ENCODE assay signal across 11 cellular contexts in genomic region chr1:194466706-194467105, GRCh38.
DNase-seq lines count a peak whose midpoint lies in the region; ATAC-seq and TF ChIP-seq lines count a peak whose summit lies in the region.
"Had no signal": no experiment of that assay in that cellular context is flagged by ENCODE, and none has a peak within 500 bp of the region (broad histone marks: within the 10 kb centered on the region; RNA-seq: fewer than 3 reads in every experiment).

No MANE protein-coding gene starts in this region.

- intact Hi-C loops in activated CD4-positive, alpha-beta T cell treated with anti-CD3 and anti-CD28 coated beads for 36 hours (cut with DNase I, micrococcal nuclease): no loop called here

- CTCF ChIA-PET in activated CD4-positive, alpha-beta T cell treated with anti-CD3 and anti-CD28 coated beads, Interleukin-2, amount 10 ng/mL, durations not matched to agents 7 days and 5 days (lab: Charles Lee): no interaction called here
- CTCF ChIA-PET in activated CD4-positive, alpha-beta T cell treated with anti-CD3 and anti-CD28 coated beads for 36 hours (lab: Charles Lee): no interaction called here

- no CpG with 5 or more reads among the region's 4 CpGs for WGBS in trophoblast cell (ENCODE audit: extremely low coverage, insufficient coverage, insufficient read length)

- H2BK12ac ChIP-seq in trophoblast cell (ENCODE audit: low read length): no peak overlapping the region

- no peak overlapping the region for H4K12ac ChIP-seq in trophoblast cell (ENCODE audit: low read depth, low read length)

- H3K79me2 ChIP-seq in DOHH2 (ENCODE audit: control insufficient read depth, low read length) (no peaks in the 10 kb centered on the region), Loucy (ENCODE audit: insufficient read depth, low read length) (no peaks in the 10 kb centered on the region), neural cell (replicated peaks; ENCODE audit: insufficient read depth, low read length) (no peaks in the 10 kb centered on the region), trophoblast cell (ENCODE audit: control insufficient read depth, insufficient read depth, low read length, poor library complexity) (no peaks in the 10 kb centered on the region)

- H3K9me3 Mint-ChIP-seq in activated CD4-positive, alpha-beta T cell treated with anti-CD3 and anti-CD28 coated beads, Interleukin-2, amount 10 ng/mL, durations not matched to agents 7 days and 5 days: no peaks in the 10 kb centered on the region
- no peaks in the 10 kb centered on the region for H3K9me3 Mint-ChIP-seq in activated CD4-positive, alpha-beta T cell treated with anti-CD3 and anti-CD28 coated beads for 36 hours (ENCODE audit: low read depth)

- no peak overlapping the region for H4K91ac ChIP-seq in trophoblast cell (ENCODE audit: low read depth, low read length)

- DNase-seq in choroid plexus epithelial cell (ENCODE audit: low read depth): peak; percentile 4
- DNase-seq in activated CD4-positive, alpha-beta T cell treated with anti-CD3 and anti-CD28 coated beads, Interleukin-2, amount 10 ng/mL, durations not matched to agents 7 days and 5 days: no peak
- no peak for DNase-seq in activated CD4-positive, alpha-beta T cell treated with anti-CD3 and anti-CD28 coated beads for 36 hours
- no peak for DNase-seq in trophoblast cell
- DNase-seq: esophagus squamous epithelium, NCI-H1105 treated with DMSO at 0.1 percent for 48 hours had no signal

- H2BK120ac ChIP-seq in trophoblast cell (ENCODE audit: insufficient read depth, low read length, poor library complexity): no peak overlapping the region

- no peak overlapping the region for H3K23ac ChIP-seq in trophoblast cell (ENCODE audit: low read length)

- TF ChIP-seq CTCF in DOHH2 (IDR thresholded peaks at IDR 0.05; ENCODE audit: low read depth, low read length, poor library complexity, severe bottlenecking) (peak; percentile 15), Loucy (conservative IDR thresholded peaks at IDR 0.05; ENCODE audit: low read length) (peak; percentile 41), choroid plexus epithelial cell (conservative IDR thresholded peaks at IDR 0.05; ENCODE audit: low read depth, low read length) (peak; percentile 45), neural cell (IDR thresholded peaks at IDR 0.05; ENCODE audit: poor library complexity, severe bottlenecking) (peak; percentile 12)

- no peak for TF ChIP-seq RAD21 in neural cell (conservative IDR thresholded peaks at IDR 0.05)

- POLR2A ChIA-PET in activated CD4-positive, alpha-beta T cell treated with anti-CD3 and anti-CD28 coated beads, Interleukin-2, amount 10 ng/mL, durations not matched to agents 7 days and 5 days (lab: Charles Lee): no interaction called here
- POLR2A ChIA-PET in activated CD4-positive, alpha-beta T cell treated with anti-CD3 and anti-CD28 coated beads for 36 hours (lab: Charles Lee): no interaction called here

- no peaks in the 10 kb centered on the region; the same call in 1 of the 2 replicates for H3K4me1 ChIP-seq in DOHH2 (ENCODE audit: control insufficient read depth, low read length)
- H3K4me1 ChIP-seq in Loucy (ENCODE audit: insufficient read depth, low read length, poor library complexity, severe bottlenecking): peaks cover 21% of the 10 kb centered on the region
- H3K4me1 ChIP-seq in trophoblast cell (ENCODE audit: control insufficient read depth in 1 of 2, insufficient read depth in 2 of 2, low read length in 2 of 2): no peaks in the 10 kb centered on the region
- H3K4me1 ChIP-seq: esophagus squamous epithelium had no signal

- no peak overlapping the region for H2AK5ac ChIP-seq in trophoblast cell (ENCODE audit: low read length)

- no peaks in the 10 kb centered on the region for H3K27me3 ChIP-seq in DOHH2 (ENCODE audit: control insufficient read depth, low read length)
- H3K27me3 ChIP-seq in Loucy (ENCODE audit: insufficient read depth, low read length, poor library complexity, severe bottlenecking): no peaks in the 10 kb centered on the region
- no peaks in the 10 kb centered on the region for H3K27me3 ChIP-seq in neural cell (ENCODE audit: insufficient read depth, low read depth, low read length)
- H3K27me3 ChIP-seq in trophoblast cell (ENCODE audit: insufficient read depth, low read length): no peaks in the 10 kb centered on the region
- H3K27me3 ChIP-seq: esophagus squamous epithelium had no signal

- H3F3A ChIP-seq in DOHH2 (ENCODE audit: control insufficient read depth, insufficient read depth) (no peaks in the 10 kb centered on the region), Loucy (ENCODE audit: low read depth) (no peaks in the 10 kb centered on the region), neural cell (ENCODE audit: insufficient read depth, low read length, poor library complexity, severe bottlenecking) (no peaks in the 10 kb centered on the region)

- no peak overlapping the region for H2BK5ac ChIP-seq in trophoblast cell (ENCODE audit: low read depth, low read length, poor library complexity)

- H4K8ac ChIP-seq in trophoblast cell (ENCODE audit: low read depth, low read length): no peak overlapping the region

- no peak overlapping the region for H3K18ac ChIP-seq in trophoblast cell (ENCODE audit: low read length)

- H3K36me3 ChIP-seq in DOHH2 (ENCODE audit: control insufficient read depth, low read length) (no peaks in the 10 kb centered on the region), Loucy (ENCODE audit: insufficient read depth, low read length) (no peaks in the 10 kb centered on the region), neural cell (ENCODE audit: insufficient read depth, low read length) (no peaks in the 10 kb centered on the region), trophoblast cell (ENCODE audit: control insufficient read depth in 1 of 2, insufficient read depth in 2 of 2, low read length in 2 of 2) (no peaks in the 10 kb centered on the region)
- H3K36me3 ChIP-seq: esophagus squamous epithelium had no signal

- no peaks in the 10 kb centered on the region for H3K4me1 Mint-ChIP-seq in activated CD4-positive, alpha-beta T cell treated with anti-CD3 and anti-CD28 coated beads, Interleukin-2, amount 10 ng/mL, durations not matched to agents 7 days and 5 days
- no peaks in the 10 kb centered on the region for H3K4me1 Mint-ChIP-seq in activated CD4-positive, alpha-beta T cell treated with anti-CD3 and anti-CD28 coated beads for 36 hours

- no peak overlapping the region for H3K27ac Mint-ChIP-seq in activated CD4-positive, alpha-beta T cell treated with anti-CD3 and anti-CD28 coated beads, Interleukin-2, amount 10 ng/mL, durations not matched to agents 7 days and 5 days
- H3K27ac Mint-ChIP-seq in activated CD4-positive, alpha-beta T cell treated with anti-CD3 and anti-CD28 coated beads for 36 hours: no peak overlapping the region
- H3K27ac Mint-ChIP-seq: natural killer cell treated with Interleukin-12 subunit alpha and Interleukin-12 subunit beta and Interleukin-15 and Interleukin-18, amount 100 ng/mL, for 72 hours had no signal

- H3K4me3 ChIP-seq in DOHH2 (ENCODE audit: low read length) (no peak overlapping the region), Loucy (ENCODE audit: low read length, poor library complexity, severe bottlenecking) (no peak overlapping the region), choroid plexus epithelial cell (ENCODE audit: low read depth, low read length) (no peak overlapping the region), neural cell (ENCODE audit: low read length) (no peak overlapping the region), trophoblast cell (ENCODE audit: low read depth, low read length) (no peak overlapping the region)
- H3K4me3 ChIP-seq: esophagus squamous epithelium had no signal

- H3K9ac ChIP-seq in Loucy (ENCODE audit: low read depth, low read length, poor library complexity, severe bottlenecking) (no peak overlapping the region), neural cell (ENCODE audit: low read length) (no peak overlapping the region), trophoblast cell (ENCODE audit: low read length) (no peak overlapping the region)

- H3K9me3 ChIP-seq in DOHH2 (ENCODE audit: control insufficient read depth, insufficient read depth, low read length) (no peaks in the 10 kb centered on the region), Loucy (ENCODE audit: insufficient read depth, low read depth, low read length) (no peaks in the 10 kb centered on the region), neural cell (ENCODE audit: low read length) (no peaks in the 10 kb centered on the region), trophoblast cell (ENCODE audit: insufficient read depth, low read depth, low read length) (no peaks in the 10 kb centered on the region)
- H3K9me3 ChIP-seq: esophagus squamous epithelium had no signal

- H3K27ac ChIP-seq in DOHH2 (ENCODE audit: low read depth, low read length): no peak overlapping the region
- H3K27ac ChIP-seq in neural cell (ENCODE audit: low read length): no peak overlapping the region
- no peak overlapping the region for H3K27ac ChIP-seq in trophoblast cell (ENCODE audit: low read depth, low read length)
- H3K27ac ChIP-seq: esophagus squamous epithelium, HL-60 had no signal

- no peaks in the 10 kb centered on the region for H3K9me2 ChIP-seq in DOHH2 (replicated peaks; ENCODE audit: control insufficient read depth, low read length)
- no peaks in the 10 kb centered on the region for H3K9me2 ChIP-seq in Loucy (replicated peaks; ENCODE audit: low read depth, low read length)
- no peaks in the 10 kb centered on the region for H3K9me2 ChIP-seq in neural cell (ENCODE audit: insufficient read depth, low read length)

- H3K14ac ChIP-seq in trophoblast cell (ENCODE audit: low read length): no peak overlapping the region

- TF ChIP-seq EP300 in neural cell (conservative IDR thresholded peaks at IDR 0.05; ENCODE audit: poor library complexity, severe bottlenecking): no peak

- no peak overlapping the region for H3K4me3 Mint-ChIP-seq in activated CD4-positive, alpha-beta T cell treated with anti-CD3 and anti-CD28 coated beads, Interleukin-2, amount 10 ng/mL, durations not matched to agents 7 days and 5 days
- no peak overlapping the region for H3K4me3 Mint-ChIP-seq in activated CD4-positive, alpha-beta T cell treated with anti-CD3 and anti-CD28 coated beads for 36 hours
- H3K4me3 Mint-ChIP-seq: natural killer cell treated with Interleukin-12 subunit alpha and Interleukin-12 subunit beta and Interleukin-15 and Interleukin-18, amount 100 ng/mL, for 72 hours had no signal

- no peak overlapping the region for H3K4me2 ChIP-seq in DOHH2 (ENCODE audit: low read length)
- no peak overlapping the region for H3K4me2 ChIP-seq in Loucy (ENCODE audit: low read depth, low read length, poor library complexity, severe bottlenecking)
- no peak overlapping the region for H3K4me2 ChIP-seq in neural cell (ENCODE audit: low read length)
- H3K4me2 ChIP-seq in trophoblast cell (ENCODE audit: low read length): no peak overlapping the region

- H2AFZ ChIP-seq in Loucy (ENCODE audit: low read length) (no peak overlapping the region), neural cell (ENCODE audit: low read depth, low read length) (no peak overlapping the region), trophoblast cell (ENCODE audit: insufficient read depth, low read length, poor library complexity) (no peak overlapping the region)

- no peak for ATAC-seq in activated CD4-positive, alpha-beta T cell treated with anti-CD3 and anti-CD28 coated beads for 36 hours
- ATAC-seq: natural killer cell treated with Interleukin-12 subunit alpha and Interleukin-12 subunit beta and Interleukin-15 and Interleukin-18, amount 100 ng/mL, for 72 hours had no signal

- H3K79me1 ChIP-seq in trophoblast cell (ENCODE audit: low read length): no peaks in the 10 kb centered on the region

- no peak overlapping the region for H3K4ac ChIP-seq in trophoblast cell (ENCODE audit: low read depth, low read length)

- H3K36me3 Mint-ChIP-seq in activated CD4-positive, alpha-beta T cell treated with anti-CD3 and anti-CD28 coated beads, Interleukin-2, amount 10 ng/mL, durations not matched to agents 7 days and 5 days (ENCODE audit: low read depth): no peaks in the 10 kb centered on the region
- H3K36me3 Mint-ChIP-seq in activated CD4-positive, alpha-beta T cell treated with anti-CD3 and anti-CD28 coated beads for 36 hours (ENCODE audit: low read depth): no peaks in the 10 kb centered on the region
- H3K36me3 Mint-ChIP-seq: natural killer cell treated with Interleukin-12 subunit alpha and Interleukin-12 subunit beta and Interleukin-15 and Interleukin-18, amount 100 ng/mL, for 72 hours had no signal

- H4K20me1 ChIP-seq in DOHH2 (ENCODE audit: control insufficient read depth, insufficient read depth, low read depth, low read length) (no peaks in the 10 kb centered on the region), Loucy (ENCODE audit: insufficient read depth, low read length, poor library complexity, severe bottlenecking) (no peaks in the 10 kb centered on the region), neural cell (ENCODE audit: insufficient read depth) (no peaks in the 10 kb centered on the region)

- no peaks in the 10 kb centered on the region for H3K27me3 Mint-ChIP-seq in activated CD4-positive, alpha-beta T cell treated with anti-CD3 and anti-CD28 coated beads, Interleukin-2, amount 10 ng/mL, durations not matched to agents 7 days and 5 days
- H3K27me3 Mint-ChIP-seq in activated CD4-positive, alpha-beta T cell treated with anti-CD3 and anti-CD28 coated beads for 36 hours: peaks cover 5% of the 10 kb centered on the region
- H3K27me3 Mint-ChIP-seq: natural killer cell treated with Interleukin-12 subunit alpha and Interleukin-12 subunit beta and Interleukin-15 and Interleukin-18, amount 100 ng/mL, for 72 hours had no signal
